12 cellular contexts compared by ENCODE assay signal in genomic region chr15:90060797-90061196, GRCh38. TPM values are rescaled to one million over a fixed set of nuclear protein-coding genes. Genes with fewer than 3 reads are reported as not detected.
DNase-seq lines count a peak whose midpoint lies in the region; ATAC-seq and TF ChIP-seq lines count a peak whose summit lies in the region.
"Had no signal": no experiment of that assay in that cellular context is flagged by ENCODE, and none has a peak within 500 bp of the region (broad histone marks: within the 10 kb centered on the region; RNA-seq: fewer than 3 reads in every experiment).

No MANE protein-coding gene starts in this region.

- 68 to 79% methylated on average over 3 of the region's 3 CpGs for WGBS in esophagus, 2 donors

- H3K4me3 Mint-ChIP-seq in activated CD4-positive, alpha-beta T cell treated with anti-CD3 and anti-CD28 coated beads, Interleukin-2, amount 10 ng/mL, durations not matched to agents 7 days and 5 days: no peak overlapping the region
- no peak overlapping the region for H3K4me3 Mint-ChIP-seq in stimulated activated memory B cell treated with anti-CD40 and anti-IgM and Interleukin-4, amounts not matched to agents 10 μg/mL and 1 μg/mL and 100 μg/mL, for 72 hours

- peaks cover 5% of the 10 kb centered on the region for H3K36me3 Mint-ChIP-seq in activated CD4-positive, alpha-beta T cell treated with anti-CD3 and anti-CD28 coated beads, Interleukin-2, amount 10 ng/mL, durations not matched to agents 7 days and 5 days (ENCODE audit: low read depth)
- no peaks in the 10 kb centered on the region for H3K36me3 Mint-ChIP-seq in stimulated activated memory B cell treated with anti-CD40 and anti-IgM and Interleukin-4, amounts not matched to agents 10 μg/mL and 1 μg/mL and 100 μg/mL, for 72 hours

- H3K27ac ChIP-seq in esophagus (ENCODE audit: low read depth in 2 of 2, low read length in 1 of 2): peak overlapping the region; percentile 27 to 95

- no peaks in the 10 kb centered on the region for H3K27me3 Mint-ChIP-seq in activated CD4-positive, alpha-beta T cell treated with anti-CD3 and anti-CD28 coated beads, Interleukin-2, amount 10 ng/mL, durations not matched to agents 7 days and 5 days
- no peaks in the 10 kb centered on the region for H3K27me3 Mint-ChIP-seq in stimulated activated memory B cell treated with anti-CD40 and anti-IgM and Interleukin-4, amounts not matched to agents 10 μg/mL and 1 μg/mL and 100 μg/mL, for 72 hours

- H3K27me3 ChIP-seq in MG63 (no peaks in the 10 kb centered on the region), esophagus (ENCODE audit: control insufficient read depth in 1 of 2, insufficient read depth in 2 of 2, low read length in 2 of 2) (no peaks in the 10 kb centered on the region)

- H3K36me3 ChIP-seq in MG63: no peaks in the 10 kb centered on the region
- no peaks in the 10 kb centered on the region for H3K36me3 ChIP-seq in esophagus (ENCODE audit: control insufficient read depth in 2 of 2, insufficient read depth in 2 of 2, low read length in 1 of 2)

- H3K27ac Mint-ChIP-seq in activated CD4-positive, alpha-beta T cell treated with anti-CD3 and anti-CD28 coated beads, Interleukin-2, amount 10 ng/mL, durations not matched to agents 7 days and 5 days: peak overlapping the region; percentile 51
- peak overlapping the region; percentile 95 for H3K27ac Mint-ChIP-seq in stimulated activated memory B cell treated with anti-CD40 and anti-IgM and Interleukin-4, amounts not matched to agents 10 μg/mL and 1 μg/mL and 100 μg/mL, for 72 hours

- ATAC-seq in stimulated activated memory B cell treated with anti-CD40 and anti-IgM and Interleukin-4, amounts not matched to agents 10 μg/mL and 1 μg/mL and 100 μg/mL, for 72 hours: no peak
- ATAC-seq in GM21515 (IDR thresholded peaks at IDR 0.05; ENCODE audit: unreplicated experiment): no peak
- ATAC-seq: Right ventricle myocardium inferior had no signal

- DNase-seq in activated CD4-positive, alpha-beta T cell treated with anti-CD3 and anti-CD28 coated beads, Interleukin-2, amount 10 ng/mL, durations not matched to agents 7 days and 5 days: no peak
- DNase-seq in activated CD4-positive, alpha-beta T cell treated with anti-CD3 and anti-CD28 coated beads, Interleukin-2, amount 50 U/mL, for 1 hour: no peak
- peak; percentile 37 for DNase-seq in MG63
- no peak for DNase-seq in posterior vena cava (ENCODE audit: low spot score)
- DNase-seq in GM13976 (ENCODE audit: low spot score): no peak
- DNase-seq: central memory CD4-positive, alpha-beta T cell; NCI-H446 had no signal

- H3K4me1 ChIP-seq in esophagus (ENCODE audit: control insufficient read depth in 2 of 2, insufficient read depth in 2 of 2, low read length in 1 of 2): peaks cover 13 to 38% of the 10 kb centered on the region in 2 donors

- POLR2A ChIA-PET in activated CD4-positive, alpha-beta T cell treated with anti-CD3 and anti-CD28 coated beads, Interleukin-2, amount 10 ng/mL, durations not matched to agents 7 days and 5 days (lab: Charles Lee): no interaction called here

- in situ Hi-C loops in GM13976 (cut with MboI; ENCODE audit: low sequenced_read_pairs, unreplicated experiment): no loop called here

- peaks cover 53% of the 10 kb centered on the region for H3K4me1 Mint-ChIP-seq in activated CD4-positive, alpha-beta T cell treated with anti-CD3 and anti-CD28 coated beads, Interleukin-2, amount 10 ng/mL, durations not matched to agents 7 days and 5 days
- H3K4me1 Mint-ChIP-seq in stimulated activated memory B cell treated with anti-CD40 and anti-IgM and Interleukin-4, amounts not matched to agents 10 μg/mL and 1 μg/mL and 100 μg/mL, for 72 hours: peaks cover 84% of the 10 kb centered on the region

- no peak for TF ChIP-seq CTCF in GM13976 (IDR thresholded peaks at IDR 0.05; ENCODE audit: borderline replicate concordance, control extremely low read depth, extremely low read depth, insufficient read depth, missing control alignments)

- intact Hi-C loops in posterior vena cava (cut with DNase I): loop anchor here in 1 of 2 donors (10.0 kb wide), 1 partner anchor 56 kb away; the partner anchor contains the start of gene ZNF710

- CTCF ChIA-PET in activated CD4-positive, alpha-beta T cell treated with anti-CD3 and anti-CD28 coated beads, Interleukin-2, amount 10 ng/mL, durations not matched to agents 7 days and 5 days (lab: Charles Lee): interaction anchor here (0.8 to 1.4 kb wide), 2 partner anchors 14 to 25 kb away, joined by 4 to 5 read pairs; no protein-coding TSS in a partner anchor

- H3K4me3 ChIP-seq in MG63 (no peak overlapping the region), esophagus (ENCODE audit: low read depth in 1 of 2, low read length in 2 of 2) (no peak overlapping the region)

- H3K9me3 ChIP-seq in MG63 (no peaks in the 10 kb centered on the region), esophagus (ENCODE audit: control insufficient read depth in 2 of 2, insufficient read depth in 1 of 2, low read depth in 1 of 2, low read length in 1 of 2) (no peaks in the 10 kb centered on the region)

- H3K9me3 Mint-ChIP-seq in activated CD4-positive, alpha-beta T cell treated with anti-CD3 and anti-CD28 coated beads, Interleukin-2, amount 10 ng/mL, durations not matched to agents 7 days and 5 days: no peaks in the 10 kb centered on the region
- H3K9me3 Mint-ChIP-seq in stimulated activated memory B cell treated with anti-CD40 and anti-IgM and Interleukin-4, amounts not matched to agents 10 μg/mL and 1 μg/mL and 100 μg/mL, for 72 hours: no peaks in the 10 kb centered on the region
- H3K9me3 Mint-ChIP-seq: activated T-helper 2 cell treated with anti-CD3 and anti-CD28 coated beads, Interferon-gamma antibody, Interleukin-2, Interleukin-4, amounts not matched to agents 10 μg/mL and 5 μg/mL and 100 μg/mL, durations not matched to agents 14 hours and 24 hours and 36 hours had no signal

RNA-seq across cellular contexts. Expression of gene IDH2, which starts 41.5 kb away (rescaled TPM):
- total RNA-seq in activated CD4-positive, alpha-beta T cell treated with anti-CD3 and anti-CD28 coated beads, Interleukin-2, amount 10 ng/mL, durations not matched to agents 7 days and 5 days: 100 to 1,000 TPM; 332 to 349 TPM
- total RNA-seq in MG63 (2014; rRNA removed; shearing (Covaris generic); ENCODE audit: low replicate concordance): 45.7 and 57.2 TPM in 2 replicates
- polyA plus RNA-seq in esophagus: 10 to 100 TPM; 63.5 to 98.5 TPM
- total RNA-seq in posterior vena cava: 100 to 1,000 TPM in 1 of 2 donors, 10 to 100 TPM in 1; 68.7 to 103 TPM

RNA-seq across cellular contexts. Expression of gene ZNF710, which starts 59.7 kb away (rescaled TPM):
- total RNA-seq in activated CD4-positive, alpha-beta T cell treated with anti-CD3 and anti-CD28 coated beads, Interleukin-2, amount 10 ng/mL, durations not matched to agents 7 days and 5 days: 10 to 100 TPM; 24.4 to 26.6 TPM
- total RNA-seq in MG63 (2014; rRNA removed; shearing (Covaris generic); ENCODE audit: low replicate concordance): 7.0 and 9.1 TPM in 2 replicates
- 10 to 100 TPM; 21.1 to 62.1 TPM for polyA plus RNA-seq in esophagus
- 10 to 100 TPM; 11.6 to 13.3 TPM for total RNA-seq in posterior vena cava
